11 cellular contexts compared by ENCODE assay signal in the genomic region with DNA sequence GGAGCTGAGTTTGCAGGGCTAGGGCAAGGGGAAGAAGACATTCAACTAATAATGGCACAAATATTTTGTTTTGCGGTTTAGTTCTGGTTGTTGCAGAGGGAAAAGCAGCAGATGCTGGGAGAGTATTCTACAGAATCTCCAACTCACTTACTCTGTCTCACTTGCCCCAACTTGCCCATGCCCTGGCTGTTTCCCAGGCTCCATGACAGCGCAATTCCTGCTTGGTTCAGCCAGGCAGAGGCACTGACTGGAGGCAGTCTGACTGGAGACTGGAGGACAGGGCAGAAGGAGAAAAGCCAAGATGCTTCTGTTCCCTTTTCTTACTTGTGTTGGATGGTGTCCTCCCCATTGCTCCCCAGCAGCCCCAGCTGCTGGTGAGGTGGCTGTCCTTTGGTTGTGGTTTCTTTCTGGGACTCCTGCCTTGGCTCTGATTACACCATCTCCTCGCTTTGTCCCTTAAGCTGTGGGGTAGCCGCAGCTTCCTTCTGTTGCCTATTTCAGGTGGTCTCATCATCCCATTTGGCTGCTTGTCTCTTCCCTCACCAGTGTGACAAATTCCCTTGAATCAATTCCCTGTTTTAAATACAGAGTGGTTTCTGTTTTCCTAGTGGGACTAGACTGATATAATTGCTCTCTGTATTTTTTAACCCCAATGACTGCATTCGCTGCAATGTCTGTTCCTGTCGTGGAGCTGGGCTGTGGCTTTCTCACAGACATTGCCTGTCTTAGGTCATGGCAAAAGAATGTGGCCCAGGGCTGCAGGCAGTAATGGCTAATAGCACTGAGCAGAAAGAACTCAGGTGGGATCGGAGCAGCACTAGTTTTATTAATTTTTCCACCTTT. TPM values are rescaled to one million over a fixed set of nuclear protein-coding genes. Genes with fewer than 3 reads are reported as not detected.
DNase-seq lines count a peak whose midpoint lies in the region; ATAC-seq and TF ChIP-seq lines count a peak whose summit lies in the region.
"Had no signal": no experiment of that assay in that cellular context is flagged by ENCODE, and none has a peak within 500 bp of the region (broad histone marks: within the 10 kb centered on the region; RNA-seq: fewer than 3 reads in every experiment).

No MANE protein-coding gene starts in this region.

- no peak overlapping the region for H3K4me3 Mint-ChIP-seq in naive thymus-derived CD8-positive, alpha-beta T cell
- H3K4me3 Mint-ChIP-seq: neural crest cell had no signal

- H3K36me3 Mint-ChIP-seq in naive thymus-derived CD8-positive, alpha-beta T cell = no peaks in the 10 kb centered on the region

- DNase-seq in NCI-H1105 treated with DMSO at 0.1 percent for 48 hours (lab: John Stamatoyannopoulos, UW) = peak; percentile 22
- no peak for DNase-seq in NCI-H1105 (lab: John Stamatoyannopoulos, UW)
- peak; percentile 83 for DNase-seq in RWPE1 (ENCODE audit: low spot score)
- DNase-seq in fibroblast of pulmonary artery (ENCODE audit: low read depth) = peak; percentile 35
- no peak for DNase-seq in sciatic nerve (ENCODE audit: low spot score)
- no peak for DNase-seq in naive thymus-derived CD8-positive, alpha-beta T cell
- DNase-seq: activated CD8-positive, alpha-beta memory T cell treated with anti-CD3 and anti-CD28 coated beads for 24 hours; NCI-H2107 had no signal

- peaks cover 0 to 3% (median 1%) of the 10 kb centered on the region in 5 donors for H3K27me3 Mint-ChIP-seq in naive thymus-derived CD8-positive, alpha-beta T cell

- H3K4me3 ChIP-seq in fibroblast of pulmonary artery (replicated peaks; ENCODE audit: low read depth, low read length) = no peak overlapping the region

- peak overlapping the region; percentile 90 for H3K27ac ChIP-seq in RWPE1

- TF ChIP-seq CTCF in RWPE1 (conservative IDR thresholded peaks at IDR 0.05; ENCODE audit: low read depth) = no peak
- no peak for TF ChIP-seq CTCF in fibroblast of pulmonary artery (IDR thresholded peaks at IDR 0.05; ENCODE audit: low read length, missing control alignments)

- ATAC-seq in sciatic nerve (peak; percentile 32), GM21526 (IDR thresholded peaks at IDR 0.05; ENCODE audit: low FRiP score, unreplicated experiment) (no peak), HG02798 (IDR thresholded peaks at IDR 0.05; ENCODE audit: poor library complexity, unreplicated experiment) (no peak)
- ATAC-seq in naive thymus-derived CD8-positive, alpha-beta T cell = no peak

- H3K4me1 Mint-ChIP-seq in naive thymus-derived CD8-positive, alpha-beta T cell = no peaks in the 10 kb centered on the region

- no peak overlapping the region for H3K27ac Mint-ChIP-seq in naive thymus-derived CD8-positive, alpha-beta T cell

- CTCF ChIA-PET in RWPE1 (lab: Yijun Ruan, JAX) = interaction anchor here (0.6 kb wide), 2 partner anchors 14 to 91 kb away, joined by 3 to 4 read pairs; no protein-coding TSS in a partner anchor

- POLR2A ChIA-PET in RWPE1 (lab: Yijun Ruan, JAX; ENCODE audit: low non-redundant PET) = interaction anchor here (0.6 to 0.9 kb wide), 2 partner anchors 16 to 87 kb away, joined by 3 to 4 read pairs; a partner anchor contains a TSS
- POLR2A ChIA-PET in naive thymus-derived CD8-positive, alpha-beta T cell (lab: Charles Lee) = no interaction called here

- H3K9me3 Mint-ChIP-seq in naive thymus-derived CD8-positive, alpha-beta T cell = no peaks in the 10 kb centered on the region
- H3K9me3 Mint-ChIP-seq: neural crest cell had no signal

- intact Hi-C loops in sciatic nerve (cut with DNase I) = no loop called here

RNA-seq across cellular contexts. Expression of a gene that starts 24.2 kb away (rescaled TPM):
- 2.5 TPM for total RNA-seq in sciatic nerve
- under 1 TPM; 0.63 to 0.73 TPM for total RNA-seq in naive thymus-derived CD8-positive, alpha-beta T cell
- polyA plus RNA-seq in naive thymus-derived CD8-positive, alpha-beta T cell = under 1 TPM; 0.15 to 0.41 (median 0.35) TPM

Comparison
In these comparisons a context has a peak if more than half of its experiments do, and no peak if none do; other contexts are left out.
1. DNase-seq: peak in NCI-H1105 treated with DMSO at 0.1 percent for 48 hours (single experiment), RWPE1 (single experiment) and fibroblast of pulmonary artery (single experiment); none in NCI-H1105 (single experiment), sciatic nerve (single experiment) and naive thymus-derived CD8-positive, alpha-beta T cell (0 of 10).